Comparison of ENCODE assay signal across 21 cellular contexts in the genomic region with DNA sequence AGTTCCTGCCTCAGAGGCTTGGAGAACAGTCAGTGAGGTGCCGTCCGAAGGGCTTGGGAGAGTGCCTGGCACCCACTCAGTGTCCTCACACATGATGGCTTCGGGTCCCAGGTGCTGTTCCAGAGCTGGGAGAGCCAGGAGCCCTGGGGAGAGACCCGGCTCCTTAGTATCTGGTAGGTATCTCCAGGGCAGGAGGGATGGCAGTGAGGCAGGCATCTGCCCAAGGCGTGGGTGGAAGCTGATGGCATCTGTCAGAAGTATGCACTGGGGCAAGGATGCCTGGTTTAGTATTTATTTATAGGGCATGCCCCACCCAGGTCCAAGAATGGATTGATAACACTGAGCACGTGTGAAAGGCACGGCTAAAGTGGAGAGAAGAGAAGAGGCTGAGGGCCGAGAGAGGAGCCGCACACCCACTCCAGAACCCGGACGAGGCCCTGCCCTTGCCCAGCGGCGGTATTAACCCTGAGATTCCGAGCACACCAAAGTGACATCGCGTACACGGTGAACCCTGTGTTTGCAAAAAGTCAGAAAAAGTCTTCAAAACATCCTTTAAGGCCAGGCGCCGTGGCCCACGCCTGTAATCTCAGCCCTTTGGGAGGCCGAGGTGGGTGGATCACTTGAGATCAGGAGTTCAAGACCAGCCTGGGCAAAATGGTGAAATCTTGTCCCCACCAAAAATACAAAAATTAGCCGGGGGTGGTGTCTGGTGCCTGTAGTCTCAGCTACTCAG. TPM values are rescaled to one million over a fixed set of nuclear protein-coding genes. Genes with fewer than 3 reads are reported as not detected.
"Had no signal": no experiment of that assay in that cellular context is flagged by ENCODE, and none has a peak within 500 bp of the region (broad histone marks: within the 10 kb centered on the region; RNA-seq: fewer than 3 reads in every experiment).

No MANE protein-coding gene starts in this region.

- H3K4me3 Mint-ChIP-seq: activated CD4-positive, alpha-beta memory T cell treated with anti-CD3 and anti-CD28 coated beads for 36 hours; activated CD8-positive, alpha-beta memory T cell treated with anti-CD3 and anti-CD28 coated beads, Interleukin-2, amount 10 ng/mL, durations not matched to agents 7 days and 5 days; activated naive CD4-positive, alpha-beta T cell treated with anti-CD3 and anti-CD28 coated beads, Interleukin-2, amount 50 U/mL, for 24 hours had no signal

- H2AFZ ChIP-seq: hepatocyte had no signal

- DNase-seq: activated CD4-positive, alpha-beta memory T cell treated with anti-CD3 and anti-CD28 coated beads for 36 hours; activated CD8-positive, alpha-beta memory T cell treated with anti-CD3 and anti-CD28 coated beads, Interleukin-2, amount 10 ng/mL, durations not matched to agents 7 days and 5 days; activated effector memory CD4-positive, alpha-beta T cell treated with Interleukin-2 at 50 U/mL for 16 hours; activated T-cell treated with anti-CD3 and anti-CD28 coated beads, Interleukin-2, amount 50 U/mL, for 1 hour; adrenal gland; lower lobe of right lung; stimulated activated CD4-positive, alpha-beta T cell treated with anti-CD3 and anti-CD28 coated beads, Interleukin-4, amount 100 ng/mL, for 4 hours; stimulated activated CD8-positive, alpha-beta memory T cell treated with anti-CD3 and anti-CD28 coated beads, Interleukin-4, amount 100 ng/mL, for 48 hours; stimulated activated naive CD4-positive, alpha-beta T cell treated with Interleukin-2 at 50 U/mL for 16 hours; substantia nigra; transverse colon had no signal

- H3K79me2 ChIP-seq: hepatocyte had no signal

- H3K4me3 ChIP-seq: adrenal gland, cardiac muscle cell, gastroesophageal sphincter, hepatocyte, lower lobe of right lung, pancreas, skin epidermis, transverse colon had no signal

- H3K36me3 Mint-ChIP-seq: activated CD4-positive, alpha-beta memory T cell treated with anti-CD3 and anti-CD28 coated beads for 36 hours; activated CD8-positive, alpha-beta memory T cell treated with anti-CD3 and anti-CD28 coated beads, Interleukin-2, amount 10 ng/mL, durations not matched to agents 7 days and 5 days; activated naive CD4-positive, alpha-beta T cell treated with anti-CD3 and anti-CD28 coated beads, Interleukin-2, amount 50 U/mL, for 24 hours had no signal

- H3K9me3 ChIP-seq: adrenal gland, gastroesophageal sphincter, lower lobe of right lung, pancreas, transverse colon had no signal

- H3K9me3 Mint-ChIP-seq: activated CD4-positive, alpha-beta memory T cell treated with anti-CD3 and anti-CD28 coated beads for 36 hours; activated naive CD4-positive, alpha-beta T cell treated with anti-CD3 and anti-CD28 coated beads, Interleukin-2, amount 50 U/mL, for 24 hours; neural crest cell had no signal

- FAIRE-seq: colon, endometrium, keratinocyte, pancreas had no signal

- ATAC-seq: activated CD8-positive, alpha-beta memory T cell treated with anti-CD3 and anti-CD28 coated beads, Interleukin-2, amount 10 ng/mL, durations not matched to agents 7 days and 5 days; gastroesophageal sphincter; lower lobe of right lung; pancreas had no signal

- H3K4me2 ChIP-seq: hepatocyte had no signal

- H3K27ac Mint-ChIP-seq: activated CD4-positive, alpha-beta memory T cell treated with anti-CD3 and anti-CD28 coated beads for 36 hours; activated CD8-positive, alpha-beta memory T cell treated with anti-CD3 and anti-CD28 coated beads, Interleukin-2, amount 10 ng/mL, durations not matched to agents 7 days and 5 days; activated naive CD4-positive, alpha-beta T cell treated with anti-CD3 and anti-CD28 coated beads, Interleukin-2, amount 50 U/mL, for 24 hours had no signal

- H3K27ac ChIP-seq: adrenal gland, cardiac muscle cell, gastroesophageal sphincter, hepatocyte, lower lobe of right lung, pancreas, skin epidermis, transverse colon had no signal

- H3K36me3 ChIP-seq: adrenal gland, cardiac muscle cell, gastroesophageal sphincter, lower lobe of right lung, pancreas, transverse colon had no signal

RNA-seq across cellular contexts. Expression of gene TP73, which starts 2.4 kb away (rescaled TPM):
- total RNA-seq: cardiac muscle cell had no signal
